Comparison of ENCODE assay signal across 8 cellular contexts in the genomic region with DNA sequence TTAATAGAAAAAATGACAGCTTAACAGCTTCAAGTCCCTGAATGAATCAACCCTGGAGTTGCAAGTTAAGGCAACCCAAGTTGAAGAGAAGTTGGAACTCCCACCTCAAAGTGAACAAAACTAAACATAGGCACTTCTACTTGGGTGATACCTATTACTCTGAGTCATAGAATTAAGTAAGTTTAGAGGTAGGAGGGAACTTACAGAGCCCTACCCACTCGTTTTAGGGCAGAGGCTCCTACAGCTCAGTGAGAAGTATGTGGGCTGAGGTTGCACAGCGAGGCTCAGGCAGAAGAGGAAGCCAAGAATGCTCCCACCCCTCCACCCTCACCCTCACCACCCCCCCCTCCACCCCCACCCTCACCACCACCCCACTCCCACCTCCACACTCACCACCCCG. TPM values are rescaled to one million over a fixed set of nuclear protein-coding genes. Genes with fewer than 3 reads are reported as not detected.
A peak's percentile ranks its signal among the peaks of the same experiment; 100 is the strongest.
DNase-seq lines count a peak whose midpoint lies in the region; ATAC-seq, FAIRE-seq and TF ChIP-seq lines count a peak whose summit lies in the region.

No MANE protein-coding gene starts in this region.

- no peak overlapping the region for H3K4me3 Mint-ChIP-seq in activated CD8-positive, alpha-beta T cell treated with anti-CD3 and anti-CD28 coated beads for 36 hours

- no peaks in the 10 kb centered on the region for H3K27me3 ChIP-seq in A673 (replicated peaks; ENCODE audit: insufficient read depth, low read depth, low read length, poor library complexity)
- H3K27me3 ChIP-seq in small intestine (ENCODE audit: control insufficient read depth in 2 of 2, insufficient read depth in 2 of 2, low read length in 2 of 2), result no peaks in the 10 kb centered on the region
- no peaks in the 10 kb centered on the region for H3K27me3 ChIP-seq in gastrocnemius medialis

- no TSS peak for BruUV-seq in A673 (replicated peaks; lab: Mats Ljungman, UMichigan)

- POLR2A ChIA-PET in A673 (lab: Charles Lee; ENCODE audit: low non-redundant PET), result interaction anchor here (0.6 kb wide), 1 partner anchor 66 kb away, joined by 3 read pairs; no protein-coding TSS in a partner anchor
- POLR2A ChIA-PET in activated CD8-positive, alpha-beta T cell treated with anti-CD3 and anti-CD28 coated beads for 36 hours (lab: Charles Lee), result interaction anchor here (0.6 to 12.2 kb wide), 14 partner anchors 9 to 591 kb away, joined by 3 to 142 read pairs (median 4); a partner anchor contains a TSS

- H3K36me3 Mint-ChIP-seq in activated CD8-positive, alpha-beta T cell treated with anti-CD3 and anti-CD28 coated beads for 36 hours (ENCODE audit: low read depth), result peaks cover 58% of the 10 kb centered on the region

- H3K36me3 ChIP-seq in A673 (ENCODE audit: insufficient read depth, low read length, poor library complexity, severe bottlenecking), result no peaks in the 10 kb centered on the region
- H3K36me3 ChIP-seq in small intestine (ENCODE audit: control insufficient read depth in 2 of 2, insufficient read depth in 2 of 2, low read length in 2 of 2), result no peaks in the 10 kb centered on the region
- no peaks in the 10 kb centered on the region for H3K36me3 ChIP-seq in gastrocnemius medialis

- no peaks in the 10 kb centered on the region for H3K9me3 ChIP-seq in A673 (ENCODE audit: low read depth, low read length, poor library complexity, severe bottlenecking)
- H3K9me3 ChIP-seq in small intestine (ENCODE audit: control insufficient read depth, low read depth), result no peaks in the 10 kb centered on the region
- no peaks in the 10 kb centered on the region for H3K9me3 ChIP-seq in gastrocnemius medialis

- CTCF ChIA-PET in A673 (lab: Charles Lee), result no interaction called here
- CTCF ChIA-PET in activated CD8-positive, alpha-beta T cell treated with anti-CD3 and anti-CD28 coated beads for 36 hours (lab: Charles Lee), result interaction anchor here (1.0 to 2.3 kb wide), 10 partner anchors 9 to 513 kb away, joined by 3 to 10 read pairs (median 6); a partner anchor contains a TSS

- no peak for FAIRE-seq in small intestine (lab: Jason Lieb, UNC)

- H3K4me3 ChIP-seq in A673 (ENCODE audit: low read depth, low read length, poor library complexity, severe bottlenecking) (no peak overlapping the region), small intestine (ENCODE audit: low read depth in 1 of 2, low read length in 2 of 2) (no peak overlapping the region), gastrocnemius medialis (no peak overlapping the region)

- no peaks in the 10 kb centered on the region for H3K9me3 Mint-ChIP-seq in activated CD8-positive, alpha-beta T cell treated with anti-CD3 and anti-CD28 coated beads for 36 hours

- H3K27ac ChIP-seq in A673 (ENCODE audit: low read depth, low read length, poor library complexity, severe bottlenecking) (peak overlapping the region; percentile 24), small intestine (ENCODE audit: low read depth in 1 of 2, low read length in 1 of 2) (no peak overlapping the region), gastrocnemius medialis (no peak overlapping the region)

- DNase-seq in A673 (ENCODE audit: low spot score) (peak; percentile 26), small intestine (peak; percentile 35), NCI-H510A (lab: John Stamatoyannopoulos, UW) (no peak), posterior vena cava (ENCODE audit: low spot score) (no peak), gastrocnemius medialis (no peak)
- DNase-seq in activated CD8-positive, alpha-beta T cell treated with anti-CD3 and anti-CD28 coated beads for 36 hours, result peak; percentile 79

- peaks cover 82% of the 10 kb centered on the region for H3K4me1 Mint-ChIP-seq in activated CD8-positive, alpha-beta T cell treated with anti-CD3 and anti-CD28 coated beads for 36 hours (ENCODE audit: low read depth)

- ATAC-seq in GM19395 (IDR thresholded peaks at IDR 0.05; ENCODE audit: unreplicated experiment) (peak; percentile 79), HG03469 (IDR thresholded peaks at IDR 0.05; ENCODE audit: unreplicated experiment) (peak; percentile 71), gastrocnemius medialis (no peak)
- peak; percentile 82 for ATAC-seq in activated CD8-positive, alpha-beta T cell treated with anti-CD3 and anti-CD28 coated beads for 36 hours

- H3K27ac Mint-ChIP-seq in activated CD8-positive, alpha-beta T cell treated with anti-CD3 and anti-CD28 coated beads for 36 hours, result peak overlapping the region; percentile 92

- H3K27me3 Mint-ChIP-seq in activated CD8-positive, alpha-beta T cell treated with anti-CD3 and anti-CD28 coated beads for 36 hours, result no peaks in the 10 kb centered on the region

- no peak for TF ChIP-seq POLR2A in gastrocnemius medialis (IDR thresholded peaks at IDR 0.05)

- H3K4me1 ChIP-seq in A673 (ENCODE audit: insufficient read depth, low read length, poor library complexity, severe bottlenecking) (peaks cover 31% of the 10 kb centered on the region), small intestine (ENCODE audit: control insufficient read depth in 2 of 2, insufficient read depth in 1 of 2, low read depth in 1 of 2, low read length in 1 of 2) (peaks cover 5 to 8% of the 10 kb centered on the region in 2 donors), gastrocnemius medialis (peaks cover 0 to 4% of the 10 kb centered on the region in 2 donors)

- 51 to 64% (median 54%) methylated on average over 2 of the region's 3 CpGs for WGBS in small intestine, 3 donors

- TF ChIP-seq CTCF in A673 (conservative IDR thresholded peaks at IDR 0.05; ENCODE audit: low read depth, low read length) (no peak), gastrocnemius medialis (IDR thresholded peaks at IDR 0.05 in 4 of 5, conservative IDR thresholded peaks at IDR 0.05 in 1 of 5) (no peak)
- TF ChIP-seq CTCF in activated CD8-positive, alpha-beta T cell treated with anti-CD3 and anti-CD28 coated beads for 36 hours (IDR thresholded peaks at IDR 0.05), result no peak

- in situ Hi-C loops in gastrocnemius medialis (cut with MboI; ENCODE audit: low sequenced_read_pairs in 4 of 4), result no loop called here

- intact Hi-C loops in A673 (cut with micrococcal nuclease; ENCODE audit: unreplicated experiment), result loop anchor here (1.0 kb wide), 1 partner anchor 22 kb away; no protein-coding TSS in a partner anchor
- intact Hi-C loops in activated CD8-positive, alpha-beta T cell treated with anti-CD3 and anti-CD28 coated beads for 36 hours (cut with micrococcal nuclease), result no loop called here
- intact Hi-C loops in posterior vena cava (cut with DNase I), result no loop called here
- intact Hi-C loops in gastrocnemius medialis (cut with DNase I; ENCODE audit: low total_unique reads), result no loop called here

RNA-seq across cellular contexts. Expression of a gene that starts 42.2 kb away (rescaled TPM):
- total RNA-seq in A673 (2021) (0.64 and 0.76 TPM in 2 replicates), posterior vena cava (10 to 100 TPM in 1 of 2 donors, 1 to 10 TPM in 1; 4.4 to 11.8 TPM), gastrocnemius medialis (1 to 10 TPM; 1.6 to 3.9 (median 2.8) TPM)
- total RNA-seq in activated CD8-positive, alpha-beta T cell treated with anti-CD3 and anti-CD28 coated beads for 36 hours, result 10 to 100 TPM; 38.3 to 40.9 TPM
- polyA plus RNA-seq in small intestine, result 1 to 10 TPM; 3.1 to 6.7 (median 5.7) TPM

Comparison
In these comparisons a context has a peak if more than half of its experiments do, and no peak if none do; other contexts are left out.
1. DNase-seq: peak in A673 (single experiment), activated CD8-positive, alpha-beta T cell treated with anti-CD3 and anti-CD28 coated beads for 36 hours (single experiment) and small intestine (single experiment); none in NCI-H510A (single experiment), posterior vena cava (single experiment) and gastrocnemius medialis (0 of 2).
2. ATAC-seq: peak in GM19395 (single experiment), HG03469 (single experiment) and activated CD8-positive, alpha-beta T cell treated with anti-CD3 and anti-CD28 coated beads for 36 hours (single experiment); none in gastrocnemius medialis (0 of 2).